Comparison of ENCODE assay signal across 2 cellular contexts in the genomic region with DNA sequence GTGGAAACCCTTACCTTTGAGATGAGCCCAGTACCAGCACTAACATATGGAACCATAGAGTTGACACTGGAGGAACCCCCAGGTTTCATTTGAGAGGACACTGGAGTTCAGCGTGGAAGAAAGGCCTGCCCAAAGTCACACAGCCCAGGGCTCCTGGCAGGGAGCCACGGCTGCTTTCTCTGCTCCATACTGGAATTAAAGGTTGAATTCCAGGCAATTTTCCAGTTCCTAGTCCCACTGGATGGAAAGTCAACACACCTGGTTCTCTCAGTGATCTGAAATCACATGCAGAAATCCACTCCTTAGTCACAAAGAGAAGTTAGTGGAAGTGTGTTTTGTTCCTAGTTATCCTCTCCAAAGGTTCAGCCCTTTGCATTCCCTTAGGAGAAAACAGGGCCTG.
TF ChIP-seq lines count a peak whose summit lies in the region.

No MANE protein-coding gene starts in this region.

TF ChIP-seq in liver, 16 proteins besides CTCF, POLR2A, EP300 and RAD21 (continued from another document):
- TF ChIP-seq, protein P1, sequence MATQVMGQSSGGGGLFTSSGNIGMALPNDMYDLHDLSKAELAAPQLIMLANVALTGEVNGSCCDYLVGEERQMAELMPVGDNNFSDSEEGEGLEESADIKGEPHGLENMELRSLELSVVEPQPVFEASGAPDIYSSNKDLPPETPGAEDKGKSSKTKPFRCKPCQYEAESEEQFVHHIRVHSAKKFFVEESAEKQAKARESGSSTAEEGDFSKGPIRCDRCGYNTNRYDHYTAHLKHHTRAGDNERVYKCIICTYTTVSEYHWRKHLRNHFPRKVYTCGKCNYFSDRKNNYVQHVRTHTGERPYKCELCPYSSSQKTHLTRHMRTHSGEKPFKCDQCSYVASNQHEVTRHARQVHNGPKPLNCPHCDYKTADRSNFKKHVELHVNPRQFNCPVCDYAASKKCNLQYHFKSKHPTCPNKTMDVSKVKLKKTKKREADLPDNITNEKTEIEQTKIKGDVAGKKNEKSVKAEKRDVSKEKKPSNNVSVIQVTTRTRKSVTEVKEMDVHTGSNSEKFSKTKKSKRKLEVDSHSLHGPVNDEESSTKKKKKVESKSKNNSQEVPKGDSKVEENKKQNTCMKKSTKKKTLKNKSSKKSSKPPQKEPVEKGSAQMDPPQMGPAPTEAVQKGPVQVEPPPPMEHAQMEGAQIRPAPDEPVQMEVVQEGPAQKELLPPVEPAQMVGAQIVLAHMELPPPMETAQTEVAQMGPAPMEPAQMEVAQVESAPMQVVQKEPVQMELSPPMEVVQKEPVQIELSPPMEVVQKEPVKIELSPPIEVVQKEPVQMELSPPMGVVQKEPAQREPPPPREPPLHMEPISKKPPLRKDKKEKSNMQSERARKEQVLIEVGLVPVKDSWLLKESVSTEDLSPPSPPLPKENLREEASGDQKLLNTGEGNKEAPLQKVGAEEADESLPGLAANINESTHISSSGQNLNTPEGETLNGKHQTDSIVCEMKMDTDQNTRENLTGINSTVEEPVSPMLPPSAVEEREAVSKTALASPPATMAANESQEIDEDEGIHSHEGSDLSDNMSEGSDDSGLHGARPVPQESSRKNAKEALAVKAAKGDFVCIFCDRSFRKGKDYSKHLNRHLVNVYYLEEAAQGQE (IDR thresholded peaks at IDR 0.05), result no peak
- TF ChIP-seq HNF4A (conservative IDR thresholded peaks at IDR 0.05) (peak in 1 of 2 donors; percentile 45), ATF3 (IDR thresholded peaks at IDR 0.05) (no peak), FOXA1 (IDR thresholded peaks at IDR 0.05) (no peak), YY1 (IDR thresholded peaks at IDR 0.05) (no peak), JUND (IDR thresholded peaks at IDR 0.05) (no peak), EGR1 (IDR thresholded peaks at IDR 0.05; ENCODE audit: low read depth in 2 of 2) (peak in 1 of 2 donors; percentile 31), SP1 (IDR thresholded peaks at IDR 0.05) (no peak), RXRA (IDR thresholded peaks at IDR 0.05) (peak in 1 of 2 donors; percentile 51), MAX (IDR thresholded peaks at IDR 0.05) (no peak)
- TF ChIP-seq, protein P2, sequence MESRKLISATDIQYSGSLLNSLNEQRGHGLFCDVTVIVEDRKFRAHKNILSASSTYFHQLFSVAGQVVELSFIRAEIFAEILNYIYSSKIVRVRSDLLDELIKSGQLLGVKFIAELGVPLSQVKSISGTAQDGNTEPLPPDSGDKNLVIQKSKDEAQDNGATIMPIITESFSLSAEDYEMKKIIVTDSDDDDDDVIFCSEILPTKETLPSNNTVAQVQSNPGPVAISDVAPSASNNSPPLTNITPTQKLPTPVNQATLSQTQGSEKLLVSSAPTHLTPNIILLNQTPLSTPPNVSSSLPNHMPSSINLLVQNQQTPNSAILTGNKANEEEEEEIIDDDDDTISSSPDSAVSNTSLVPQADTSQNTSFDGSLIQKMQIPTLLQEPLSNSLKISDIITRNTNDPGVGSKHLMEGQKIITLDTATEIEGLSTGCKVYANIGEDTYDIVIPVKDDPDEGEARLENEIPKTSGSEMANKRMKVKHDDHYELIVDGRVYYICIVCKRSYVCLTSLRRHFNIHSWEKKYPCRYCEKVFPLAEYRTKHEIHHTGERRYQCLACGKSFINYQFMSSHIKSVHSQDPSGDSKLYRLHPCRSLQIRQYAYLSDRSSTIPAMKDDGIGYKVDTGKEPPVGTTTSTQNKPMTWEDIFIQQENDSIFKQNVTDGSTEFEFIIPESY (IDR thresholded peaks at IDR 0.05), result no peak

TF ChIP-seq in HepG2, 621 proteins besides CTCF, POLR2A, EP300 and RAD21 (continued from another document):
- TF ChIP-seq, protein P3, sequence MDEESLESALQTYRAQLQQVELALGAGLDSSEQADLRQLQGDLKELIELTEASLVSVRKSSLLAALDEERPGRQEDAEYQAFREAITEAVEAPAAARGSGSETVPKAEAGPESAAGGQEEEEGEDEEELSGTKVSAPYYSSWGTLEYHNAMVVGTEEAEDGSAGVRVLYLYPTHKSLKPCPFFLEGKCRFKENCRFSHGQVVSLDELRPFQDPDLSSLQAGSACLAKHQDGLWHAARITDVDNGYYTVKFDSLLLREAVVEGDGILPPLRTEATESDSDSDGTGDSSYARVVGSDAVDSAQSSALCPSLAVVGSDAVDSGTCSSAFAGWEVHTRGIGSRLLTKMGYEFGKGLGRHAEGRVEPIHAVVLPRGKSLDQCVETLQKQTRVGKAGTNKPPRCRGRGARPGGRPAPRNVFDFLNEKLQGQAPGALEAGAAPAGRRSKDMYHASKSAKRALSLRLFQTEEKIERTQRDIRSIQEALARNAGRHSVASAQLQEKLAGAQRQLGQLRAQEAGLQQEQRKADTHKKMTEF (CRISPR knock-in tag; IDR thresholded peaks at IDR 0.05), result no peak
- no peak for TF ChIP-seq FOXA3 (CRISPR knock-in tag; IDR thresholded peaks at IDR 0.05)
- no peak for TF ChIP-seq ZBTB20 (CRISPR knock-in tag; IDR thresholded peaks at IDR 0.05; ENCODE audit: borderline replicate concordance, low read depth)
- TF ChIP-seq GFI1 (CRISPR knock-in tag; IDR thresholded peaks at IDR 0.05; ENCODE audit: borderline replicate concordance), result no peak
- TF ChIP-seq ELF1 (CRISPR knock-in tag; IDR thresholded peaks at IDR 0.05), result no peak
- TF ChIP-seq TCF12 (IDR thresholded peaks at IDR 0.05), result no peak
- no peak for TF ChIP-seq TCF12 (CRISPR knock-in tag; IDR thresholded peaks at IDR 0.05)
- TF ChIP-seq ZNF792 (CRISPR knock-in tag; IDR thresholded peaks at IDR 0.05), result no peak
- TF ChIP-seq SNAPC2 (CRISPR knock-in tag; IDR thresholded peaks at IDR 0.05), result no peak
- no peak for TF ChIP-seq ZNF850 (CRISPR knock-in tag; conservative IDR thresholded peaks at IDR 0.05)
- TF ChIP-seq, protein P4, sequence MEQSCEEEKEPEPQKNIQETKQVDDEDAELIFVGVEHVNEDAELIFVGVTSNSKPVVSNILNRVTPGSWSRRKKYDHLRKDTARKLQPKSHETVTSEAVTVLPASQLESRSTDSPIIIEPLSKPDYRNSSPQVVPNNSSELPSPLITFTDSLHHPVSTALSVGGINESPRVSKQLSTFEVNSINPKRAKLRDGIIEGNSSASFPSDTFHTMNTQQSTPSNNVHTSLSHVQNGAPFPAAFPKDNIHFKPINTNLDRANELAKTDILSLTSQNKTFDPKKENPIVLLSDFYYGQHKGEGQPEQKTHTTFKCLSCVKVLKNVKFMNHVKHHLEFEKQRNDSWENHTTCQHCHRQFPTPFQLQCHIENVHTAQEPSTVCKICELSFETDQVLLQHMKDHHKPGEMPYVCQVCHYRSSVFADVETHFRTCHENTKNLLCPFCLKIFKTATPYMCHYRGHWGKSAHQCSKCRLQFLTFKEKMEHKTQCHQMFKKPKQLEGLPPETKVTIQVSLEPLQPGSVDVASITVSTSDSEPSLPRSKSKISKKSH (CRISPR knock-in tag; IDR thresholded peaks at IDR 0.05; ENCODE audit: borderline replicate concordance), result no peak
- no peak for TF ChIP-seq ZNF432 (CRISPR knock-in tag; IDR thresholded peaks at IDR 0.05; ENCODE audit: borderline replicate concordance)
- TF ChIP-seq JUNB (CRISPR knock-in tag; IDR thresholded peaks at IDR 0.05; ENCODE audit: borderline replicate concordance), result no peak
- TF ChIP-seq ZNF609 (CRISPR knock-in tag; IDR thresholded peaks at IDR 0.05; ENCODE audit: borderline replicate concordance), result no peak
- TF ChIP-seq ZNF282 (IDR thresholded peaks at IDR 0.05; ENCODE audit: partially characterized antibody), result no peak
